ENCODE assay signal across 9 cellular contexts in genomic region chr3:56917740-56918568, GRCh38.
A peak's percentile ranks its signal among the peaks of the same experiment; 100 is the strongest.
DNase-seq lines count a peak whose midpoint lies in the region; ATAC-seq and TF ChIP-seq lines count a peak whose summit lies in the region.
"Had no signal": no experiment of that assay in that cellular context is flagged by ENCODE, and none has a peak within 500 bp of the region (broad histone marks: within the 10 kb centered on the region; RNA-seq: fewer than 3 reads in every experiment).

No MANE protein-coding gene starts in this region.

- H3K27ac ChIP-seq in endodermal cell (ENCODE audit: low read depth, low read length), result no peak overlapping the region
- H3K27ac ChIP-seq: 22Rv1 had no signal

- DNase-seq in NCI-H1417 (lab: John Stamatoyannopoulos, UW) (peak; percentile 11 to 58 (median 50)), NCI-H1417 treated with DMSO at 0.1 percent for 48 hours (lab: John Stamatoyannopoulos, UW) (no peak), NCI-H510A treated with DMSO at 0.1 percent for 48 hours (lab: John Stamatoyannopoulos, UW) (peak; percentile 51), endodermal cell (peak; percentile 51), glomerular visceral epithelial cell (ENCODE audit: extremely low spot score) (no peak), BE2C (no peak), head of caudate nucleus (no peak)

- intact Hi-C loops in head of caudate nucleus (cut with DNase I), result no loop called here

- peaks cover 27% of the 10 kb centered on the region for H3K4me1 Mint-ChIP-seq in endodermal cell

- H3K36me3 Mint-ChIP-seq in endodermal cell (ENCODE audit: low read depth), result no peaks in the 10 kb centered on the region

- 88 to 94% methylated on average over 7 to 10 of the region's 10 CpGs for WGBS in endodermal cell (ENCODE audit: insufficient coverage in 1 of 2, insufficient read length in 1 of 2), 2 experiments

- H3K36me3 ChIP-seq in endodermal cell (ENCODE audit: control insufficient read depth, insufficient read depth, low read length) (no peaks in the 10 kb centered on the region), BE2C (no peaks in the 10 kb centered on the region)

- no peaks in the 10 kb centered on the region for H3K4me1 ChIP-seq in endodermal cell (ENCODE audit: control insufficient read depth, insufficient read depth, low read length)
- no peaks in the 10 kb centered on the region for H3K4me1 ChIP-seq in BE2C

- no peak overlapping the region for H3K4me3 Mint-ChIP-seq in endodermal cell

- TF ChIP-seq CTCF in endodermal cell (conservative IDR thresholded peaks at IDR 0.05) (no peak), BE2C (IDR thresholded peaks at IDR 0.05; ENCODE audit: low read depth, low read length) (no peak)

- H3K9me3 ChIP-seq in endodermal cell (ENCODE audit: control insufficient read depth, low read length), result no peaks in the 10 kb centered on the region
- no peaks in the 10 kb centered on the region for H3K9me3 ChIP-seq in BE2C

- H3K4me3 ChIP-seq in endodermal cell (ENCODE audit: low read length), result no peak overlapping the region
- no peak overlapping the region for H3K4me3 ChIP-seq in BE2C (ENCODE audit: low read depth, low read length)

- H3K9ac ChIP-seq in endodermal cell (ENCODE audit: extremely low read depth, low read length, poor library complexity, severe bottlenecking), result no peak overlapping the region

- no peaks in the 10 kb centered on the region for H3K27me3 ChIP-seq in endodermal cell (ENCODE audit: control insufficient read depth, insufficient read depth, low read length, poor library complexity, severe bottlenecking)
- no peaks in the 10 kb centered on the region for H3K27me3 ChIP-seq in BE2C

- H3K27ac Mint-ChIP-seq in endodermal cell, result no peak overlapping the region

- no peaks in the 10 kb centered on the region for H3K9me3 Mint-ChIP-seq in endodermal cell

- ATAC-seq in HG02970 (IDR thresholded peaks at IDR 0.05; ENCODE audit: low FRiP score, unreplicated experiment), result peak; percentile 61

- no peaks in the 10 kb centered on the region for H3K27me3 Mint-ChIP-seq in endodermal cell (ENCODE audit: insufficient read depth)

Comparison
In these comparisons a context has a peak if more than half of its experiments do, and no peak if none do; other contexts are left out.
1. DNase-seq: peak in NCI-H1417 (3 of 3), NCI-H510A treated with DMSO at 0.1 percent for 48 hours (single experiment) and endodermal cell (single experiment); none in NCI-H1417 treated with DMSO at 0.1 percent for 48 hours (single experiment), glomerular visceral epithelial cell (single experiment), BE2C (single experiment) and head of caudate nucleus (0 of 42).